In genomic region chr7:129829677-129830631, GRCh38 we compare ENCODE assay signal across 8 cellular contexts.
DNase-seq lines count a peak whose midpoint lies in the region; ATAC-seq and TF ChIP-seq lines count a peak whose summit lies in the region.

No MANE protein-coding gene starts in this region.

- H4K91ac ChIP-seq in H9 (ENCODE audit: insufficient read length, low read depth, low read length), result no peak overlapping the region

- peaks cover 4% of the 10 kb centered on the region for H3K23me2 ChIP-seq in H9 (ENCODE audit: insufficient read length, low read depth, low read length, poor library complexity, severe bottlenecking)

- no peak overlapping the region for H3T11ph ChIP-seq in H9 (ENCODE audit: low read length)

- no peak overlapping the region for H3K23ac ChIP-seq in H9 (ENCODE audit: insufficient read length, low read depth, low read length)

- no peaks in the 10 kb centered on the region for H3K9me3 Mint-ChIP-seq in H9
- no peaks in the 10 kb centered on the region for H3K9me3 Mint-ChIP-seq in activated CD4-positive, alpha-beta T cell treated with anti-CD3 and anti-CD28 coated beads, Interleukin-2, amount 10 ng/mL, durations not matched to agents 7 days and 5 days

- H3K4ac ChIP-seq in H9 (ENCODE audit: low read depth, low read length), result no peak overlapping the region

- peak overlapping the region; percentile 1 for H3K4me2 ChIP-seq in H9 (ENCODE audit: insufficient read depth, insufficient read length, low read length)

- no peak overlapping the region for H3K4me3 ChIP-seq in right lobe of liver

- H3K27me3 Mint-ChIP-seq in H9 (ENCODE audit: low read depth), result peaks cover 9% of the 10 kb centered on the region
- H3K27me3 Mint-ChIP-seq in activated CD4-positive, alpha-beta T cell treated with anti-CD3 and anti-CD28 coated beads, Interleukin-2, amount 10 ng/mL, durations not matched to agents 7 days and 5 days, result no peaks in the 10 kb centered on the region

- no peaks in the 10 kb centered on the region for H3K79me1 ChIP-seq in H9 (ENCODE audit: insufficient read depth, low read depth, low read length, poor library complexity, severe bottlenecking)

- H3K4me1 ChIP-seq in H9 (ENCODE audit: insufficient read depth, low read length) (peaks cover 4% of the 10 kb centered on the region; the same call in 1 of the 2 replicates), right lobe of liver (peaks cover 0 to 17% (median 4%) of the 10 kb centered on the region in 4 donors)

- CTCF ChIA-PET in activated CD4-positive, alpha-beta T cell treated with anti-CD3 and anti-CD28 coated beads, Interleukin-2, amount 10 ng/mL, durations not matched to agents 7 days and 5 days (lab: Charles Lee), result interaction anchor here (0.6 to 2.1 kb wide), 18 partner anchors 11 to 608 kb away, joined by 3 to 10 read pairs (median 4); no protein-coding TSS in a partner anchor

- intact Hi-C loops in right lobe of liver (cut with DNase I), result loop anchor here (10.0 kb wide), 2 partner anchors 165 to 175 kb away; no protein-coding TSS in a partner anchor

- no peaks in the 10 kb centered on the region for H4K20me1 ChIP-seq in H9 (ENCODE audit: control insufficient read depth, insufficient read depth, insufficient read length)

- ATAC-seq in right lobe of liver (peak; percentile 56 to 69 (median 64)), HG02571 (IDR thresholded peaks at IDR 0.05; ENCODE audit: unreplicated experiment) (no peak)

- no peak overlapping the region for H3K18ac ChIP-seq in H9 (ENCODE audit: insufficient read length, low read depth, low read length)

- H3K27me3 ChIP-seq in H9 (ENCODE audit: insufficient read depth, low read length) (no peaks in the 10 kb centered on the region), right lobe of liver (no peaks in the 10 kb centered on the region)

- no peak overlapping the region for H2BK12ac ChIP-seq in H9 (ENCODE audit: insufficient read length, low read depth, low read length)

- peak overlapping the region; percentile 34 to 93 (median 89); a peak in 6 of 7 replicates for H3K27ac Mint-ChIP-seq in H9
- no peak overlapping the region for H3K27ac Mint-ChIP-seq in activated CD4-positive, alpha-beta T cell treated with anti-CD3 and anti-CD28 coated beads, Interleukin-2, amount 10 ng/mL, durations not matched to agents 7 days and 5 days

- peak overlapping the region; percentile 40; the same call in 1 of the 2 replicates for H3K14ac ChIP-seq in H9 (ENCODE audit: insufficient read depth, low read length)

- H3K36me3 ChIP-seq in right lobe of liver, result peaks cover 0 to 16% (median 2%) of the 10 kb centered on the region in 4 donors

- H3K27ac ChIP-seq in H9 (ENCODE audit: insufficient read length, low read depth, low read length) (no peak overlapping the region), right lobe of liver (no peak overlapping the region)

- H3K79me2 ChIP-seq in H9 (ENCODE audit: insufficient read depth, low read length), result no peaks in the 10 kb centered on the region

- H2BK5ac ChIP-seq in H9 (ENCODE audit: insufficient read length, low read length), result no peak overlapping the region

- peak overlapping the region; percentile 8 to 45 for H3K4me3 Mint-ChIP-seq in H9
- H3K4me3 Mint-ChIP-seq in activated CD4-positive, alpha-beta T cell treated with anti-CD3 and anti-CD28 coated beads, Interleukin-2, amount 10 ng/mL, durations not matched to agents 7 days and 5 days, result peak overlapping the region; percentile 15

- no peak overlapping the region for H4K5ac ChIP-seq in H9 (ENCODE audit: insufficient read length, low read depth, low read length)

- TF ChIP-seq POLR2A in right lobe of liver (IDR thresholded peaks at IDR 0.05), result no peak

- no peak overlapping the region for H4K8ac ChIP-seq in H9 (replicated peaks; ENCODE audit: insufficient read length, low read depth, low read length)

- no peak overlapping the region for H3K9ac ChIP-seq in H9 (ENCODE audit: extremely low read depth, insufficient read length, low read length)

- WGBS in H9 (ENCODE audit: extremely low coverage, insufficient read length, low lambda C conversion rate), result no CpG with 5 or more reads among the region's 22 CpGs
- WGBS in right lobe of liver (ENCODE audit: insufficient coverage, low coverage, low lambda C conversion rate, missing lambda C conversion rate), result 25% methylated on average over 12 of the region's 22 CpGs

- H2BK20ac ChIP-seq in H9 (ENCODE audit: low read depth, low read length, poor library complexity, severe bottlenecking), result no peak overlapping the region

- H3K9me3 ChIP-seq in H9 (ENCODE audit: control insufficient read depth, low read depth, low read length) (no peaks in the 10 kb centered on the region), right lobe of liver (no peaks in the 10 kb centered on the region)

- POLR2A ChIA-PET in activated CD4-positive, alpha-beta T cell treated with anti-CD3 and anti-CD28 coated beads, Interleukin-2, amount 10 ng/mL, durations not matched to agents 7 days and 5 days (lab: Charles Lee), result no interaction called here

- H2AFZ ChIP-seq in H9 (ENCODE audit: low read length), result no peak overlapping the region

- H3K56ac ChIP-seq in H9 (ENCODE audit: insufficient read length, low read depth, low read length), result no peak overlapping the region

- no peak overlapping the region for H2AK5ac ChIP-seq in H9 (ENCODE audit: insufficient read length, low read length)

- no peak overlapping the region for H2BK15ac ChIP-seq in H9 (ENCODE audit: low read depth, low read length)

- H3K36me3 Mint-ChIP-seq in H9 (ENCODE audit: insufficient read depth in 1 of 3, low read depth in 3 of 3), result peaks cover 8 to 30% (median 19%) of the 10 kb centered on the region in 3 experiments; a peak in 6 of 7 replicates
- peaks cover 6% of the 10 kb centered on the region for H3K36me3 Mint-ChIP-seq in activated CD4-positive, alpha-beta T cell treated with anti-CD3 and anti-CD28 coated beads, Interleukin-2, amount 10 ng/mL, durations not matched to agents 7 days and 5 days (ENCODE audit: low read depth)

- DNase-seq in AG08396 (ENCODE audit: low spot score), result peak; percentile 45
- peak; percentile 79 for DNase-seq in H9
- DNase-seq in NCI-H460 (ENCODE audit: extremely low read depth, low read depth), result peak; percentile 75
- peak; percentile 70 for DNase-seq in activated CD4-positive, alpha-beta T cell treated with anti-CD3 and anti-CD28 coated beads, Interleukin-2, amount 10 ng/mL, durations not matched to agents 7 days and 5 days
- DNase-seq in ecto neural progenitor cell (ENCODE audit: low spot score), result peak; percentile 67
- peak; percentile 49 to 67 (median 58) for DNase-seq in right lobe of liver
- peak; percentile 38 to 40 for DNase-seq in stimulated activated CD4-positive, alpha-beta T cell treated with anti-CD3 and anti-CD28 coated beads, Interleukin-4, amount 100 ng/mL, for 48 hours (ENCODE audit: low read depth in 2 of 2)

- H3K4me1 Mint-ChIP-seq in H9, result peaks cover 40 to 59% of the 10 kb centered on the region in 2 experiments
- peaks cover 22% of the 10 kb centered on the region for H3K4me1 Mint-ChIP-seq in activated CD4-positive, alpha-beta T cell treated with anti-CD3 and anti-CD28 coated beads, Interleukin-2, amount 10 ng/mL, durations not matched to agents 7 days and 5 days

- no peak overlapping the region for H2BK120ac ChIP-seq in H9 (ENCODE audit: low read depth, low read length, poor library complexity, severe bottlenecking)

- peak; percentile 91 for TF ChIP-seq CTCF in H9 (conservative IDR thresholded peaks at IDR 0.05)
- peak; percentile 70 to 85 (median 81) for TF ChIP-seq CTCF in right lobe of liver (IDR thresholded peaks at IDR 0.05)
